Comparison of ENCODE assay signal across 8 cellular contexts in the genomic region with DNA sequence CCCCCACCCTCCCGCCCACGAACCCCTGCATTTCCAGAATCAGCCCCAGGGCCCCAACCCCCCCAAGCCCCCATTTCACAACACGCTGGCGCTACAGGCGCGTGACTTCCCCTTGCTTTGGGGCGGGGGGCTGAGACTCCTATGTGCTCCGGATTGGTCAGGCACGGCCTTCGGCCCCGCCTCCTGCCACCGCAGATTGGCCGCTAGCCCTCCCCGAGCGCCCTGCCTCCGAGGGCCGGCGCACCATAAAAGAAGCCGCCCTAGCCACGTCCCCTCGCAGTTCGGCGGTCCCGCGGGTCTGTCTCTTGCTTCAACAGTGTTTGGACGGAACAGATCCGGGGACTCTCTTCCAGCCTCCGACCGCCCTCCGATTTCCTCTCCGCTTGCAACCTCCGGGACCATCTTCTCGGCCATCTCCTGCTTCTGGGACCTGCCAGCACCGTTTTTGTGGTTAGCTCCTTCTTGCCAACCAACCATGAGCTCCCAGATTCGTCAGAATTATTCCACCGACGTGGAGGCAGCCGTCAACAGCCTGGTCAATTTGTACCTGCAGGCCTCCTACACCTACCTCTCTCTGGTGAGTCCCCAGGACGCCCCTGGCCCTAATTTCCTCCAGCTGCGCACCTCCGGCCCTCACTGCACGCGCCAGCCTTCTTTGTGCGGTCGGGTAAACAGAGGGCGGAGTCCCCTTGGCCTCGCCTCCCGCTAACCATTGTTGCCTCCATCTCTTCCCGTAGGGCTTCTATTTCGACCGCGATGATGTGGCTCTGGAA. TPM values are rescaled to one million over a fixed set of nuclear protein-coding genes. Genes with fewer than 3 reads are reported as not detected.
A peak's percentile ranks its signal among the peaks of the same experiment; 100 is the strongest.
DNase-seq lines count a peak whose midpoint lies in the region; ATAC-seq and TF ChIP-seq lines count a peak whose summit lies in the region.

Gene FTL (plus strand): TSS at position 277 of the 773 bp plus-strand sequence. CDS start 199 bp downstream, at position 476.

- peak; percentile 58 for ATAC-seq in HG02571 (IDR thresholded peaks at IDR 0.05; ENCODE audit: unreplicated experiment)

- H3K4me1 ChIP-seq in suprapubic skin, result peaks cover 52% of the 10 kb centered on the region

- H3K36me3 Mint-ChIP-seq in activated naive CD4-positive, alpha-beta T cell treated with anti-CD3 and anti-CD28 coated beads, Interleukin-2, amount 50 U/mL, for 24 hours, result peaks cover 13% of the 10 kb centered on the region

- peak; percentile 97 to 100 for TF ChIP-seq POLR2A in suprapubic skin (IDR thresholded peaks at IDR 0.05)

- H3K27ac Mint-ChIP-seq in activated naive CD4-positive, alpha-beta T cell treated with anti-CD3 and anti-CD28 coated beads, Interleukin-2, amount 50 U/mL, for 24 hours, result peak within 1 kb of the TSS; percentile 99

- peak; percentile 91 for DNase-seq in GM04504 (ENCODE audit: low read depth)
- peak; percentile 84 for DNase-seq in NCI-H1092 (lab: John Stamatoyannopoulos, UW)
- DNase-seq in SKM-1 (lab: John Stamatoyannopoulos, UW; ENCODE audit: unreplicated experiment), result peak; percentile 66
- DNase-seq in germinal center (ENCODE audit: low spot score), result peak; percentile 97
- peak; percentile 98 for DNase-seq in occipital lobe (lab: John Stamatoyannopoulos, UW)
- DNase-seq in suprapubic skin (ENCODE audit: low spot score in 2 of 2), result peak; percentile 98

- H3K4me3 ChIP-seq in suprapubic skin, result peak within 1 kb of the TSS; percentile 69

- no peaks in the 10 kb centered on the region for H3K9me3 ChIP-seq in suprapubic skin

- WGBS in suprapubic skin, result under 1% methylated on average over 25 of the region's 52 CpGs

- H3K9me3 Mint-ChIP-seq in activated naive CD4-positive, alpha-beta T cell treated with anti-CD3 and anti-CD28 coated beads, Interleukin-2, amount 50 U/mL, for 24 hours, result no peaks in the 10 kb centered on the region

- peak within 1 kb of the TSS; percentile 95 for H3K4me3 Mint-ChIP-seq in activated naive CD4-positive, alpha-beta T cell treated with anti-CD3 and anti-CD28 coated beads, Interleukin-2, amount 50 U/mL, for 24 hours

- peak within 1 kb of the TSS; percentile 89 for H3K27ac ChIP-seq in suprapubic skin

- H3K4me1 Mint-ChIP-seq in activated naive CD4-positive, alpha-beta T cell treated with anti-CD3 and anti-CD28 coated beads, Interleukin-2, amount 50 U/mL, for 24 hours, result peaks cover 59% of the 10 kb centered on the region

- H3K27me3 Mint-ChIP-seq in activated naive CD4-positive, alpha-beta T cell treated with anti-CD3 and anti-CD28 coated beads, Interleukin-2, amount 50 U/mL, for 24 hours, result no peaks in the 10 kb centered on the region

- TF ChIP-seq EP300 in suprapubic skin (IDR thresholded peaks at IDR 0.05), result no peak

- H3K27me3 ChIP-seq in suprapubic skin, result no peaks in the 10 kb centered on the region

- TF ChIP-seq CTCF in suprapubic skin (IDR thresholded peaks at IDR 0.05), result no peak

- peaks cover 34% of the 10 kb centered on the region for H3K36me3 ChIP-seq in suprapubic skin

RNA-seq across cellular contexts. Expression of gene FTL, which starts in this region (rescaled TPM):
- total RNA-seq in occipital lobe, result 677 TPM
- total RNA-seq in suprapubic skin, result 1,000 to 10,000 TPM in 3 of 4 donors, 100 to 1,000 TPM in 1; 883 to 1,582 (median 1,278) TPM

Comparison
In these comparisons a context has a peak if more than half of its experiments do, and no peak if none do; other contexts are left out.
1. Peak in every context shown above with its lines: DNase-seq, ATAC-seq, H3K4me3 ChIP-seq and H3K27ac ChIP-seq.